ENCODE assay signal across 8 cellular contexts in the genomic region with DNA sequence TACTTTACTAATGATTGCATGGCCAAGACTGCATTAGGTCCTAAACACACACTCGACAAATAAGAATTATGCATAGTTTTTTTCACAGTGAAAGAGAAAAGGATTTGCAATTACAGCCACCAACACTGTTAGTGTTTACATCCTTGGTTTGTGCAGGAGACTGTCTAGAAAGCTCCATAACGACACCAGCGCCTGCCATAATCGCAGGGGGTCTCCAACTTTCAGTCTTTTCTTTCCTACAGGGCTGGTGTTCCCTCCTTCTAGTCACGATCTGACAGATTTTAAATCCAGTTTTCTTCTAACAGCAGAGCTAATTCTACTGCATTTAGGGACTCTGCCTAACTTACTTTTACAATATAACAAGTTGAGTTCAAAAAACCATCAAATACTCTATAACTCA. TPM values are rescaled to one million over a fixed set of nuclear protein-coding genes. Genes with fewer than 3 reads are reported as not detected.
DNase-seq lines count a peak whose midpoint lies in the region; ATAC-seq and TF ChIP-seq lines count a peak whose summit lies in the region.

No MANE protein-coding gene starts in this region.

- H3K9ac ChIP-seq in OCI-LY1 (ENCODE audit: low read length) (peak overlapping the region; percentile 49; the same call in 1 of the 2 replicates), fibroblast of lung (ENCODE audit: insufficient read depth, low read length) (no peak overlapping the region)

- peaks cover 9 to 19% of the 10 kb centered on the region in 2 donors for H3K36me3 Mint-ChIP-seq in CD4-positive, alpha-beta memory T cell

- ATAC-seq in GM19324 (IDR thresholded peaks at IDR 0.05; ENCODE audit: low FRiP score, unreplicated experiment): no peak

- DNase-seq in AG20443 (ENCODE audit: low spot score) (peak; percentile 10), fibroblast of lung (ENCODE audit: low read depth in 2 of 2) (peak in 1 of 2 donors; percentile 16), osteoblast (ENCODE audit: insufficient read length, low spot score, missing footprints) (no peak), cortex of kidney (lab: John Stamatoyannopoulos, UW) (no peak), activated T-cell treated with anti-CD3 and anti-CD28 coated beads for 4 hours (no peak)
- DNase-seq in CD4-positive, alpha-beta memory T cell: no peak

- H3K4me1 ChIP-seq in OCI-LY1 (ENCODE audit: insufficient read depth, low read length, severe bottlenecking) (peaks cover 40% of the 10 kb centered on the region), fibroblast of lung (ENCODE audit: control insufficient read depth, extremely low read depth, insufficient read depth, low read length) (peaks cover 18% of the 10 kb centered on the region), osteoblast (ENCODE audit: insufficient read depth, low read length) (peaks cover 43% of the 10 kb centered on the region)
- H3K4me1 ChIP-seq in CD4-positive, alpha-beta memory T cell (ENCODE audit: insufficient read depth, low read length): no peaks in the 10 kb centered on the region

- H3K27ac ChIP-seq in OCI-LY1 (ENCODE audit: low read depth, low read length, poor library complexity, severe bottlenecking) (peak overlapping the region; percentile 91), fibroblast of lung (ENCODE audit: insufficient read depth, low read length) (peak overlapping the region; percentile 63), osteoblast (ENCODE audit: low read depth, low read length) (peak overlapping the region; percentile 47)
- H3K27ac ChIP-seq in CD4-positive, alpha-beta memory T cell (ENCODE audit: low read depth, low read length): no peak overlapping the region

- H3K4me2 ChIP-seq in OCI-LY1 (ENCODE audit: low read length) (peak overlapping the region; percentile 76), fibroblast of lung (ENCODE audit: extremely low read depth, insufficient read depth, low read length) (peak overlapping the region; percentile 86), osteoblast (ENCODE audit: insufficient read depth, low read length) (peak overlapping the region; percentile 93)

- H4K20me1 ChIP-seq in OCI-LY1 (ENCODE audit: insufficient read depth, low read length) (no peaks in the 10 kb centered on the region), fibroblast of lung (ENCODE audit: control insufficient read depth, extremely low read depth, insufficient read depth, low read length) (no peaks in the 10 kb centered on the region), osteoblast (ENCODE audit: insufficient read depth, low read length) (no peaks in the 10 kb centered on the region)

- no peak overlapping the region for H3K27ac Mint-ChIP-seq in CD4-positive, alpha-beta memory T cell

- CTCF ChIA-PET in CD4-positive, alpha-beta memory T cell (lab: Charles Lee; ENCODE audit: partially characterized antibody): interaction anchor here (1.0 to 2.4 kb wide), 3 partner anchors 15 to 127 kb away, joined by 3 to 6 read pairs (median 3); no protein-coding TSS in a partner anchor

- peaks cover 15 to 31% (median 17%) of the 10 kb centered on the region in 4 donors for H3K4me1 Mint-ChIP-seq in CD4-positive, alpha-beta memory T cell

- no peaks in the 10 kb centered on the region for H3K9me3 Mint-ChIP-seq in CD4-positive, alpha-beta memory T cell

- H3K4me3 Mint-ChIP-seq in CD4-positive, alpha-beta memory T cell: no peak overlapping the region

- no peaks in the 10 kb centered on the region for H3K9me2 ChIP-seq in OCI-LY1 (ENCODE audit: low read depth, low read length)

- H3K79me2 ChIP-seq in OCI-LY1 (ENCODE audit: insufficient read depth, low read length) (peaks cover 3% of the 10 kb centered on the region; the same call in 1 of the 2 replicates), fibroblast of lung (ENCODE audit: control insufficient read depth, insufficient read depth, low read length) (peaks cover 8% of the 10 kb centered on the region), osteoblast (ENCODE audit: insufficient read depth, low read length) (peaks cover 27% of the 10 kb centered on the region)

- H2AFZ ChIP-seq in OCI-LY1 (ENCODE audit: low read length): no peak overlapping the region
- peak overlapping the region; percentile 30 for H2AFZ ChIP-seq in fibroblast of lung (ENCODE audit: low read length)
- peak overlapping the region; percentile 84 for H2AFZ ChIP-seq in osteoblast (ENCODE audit: low read length)

- intact Hi-C loops in CD4-positive, alpha-beta memory T cell (cut with micrococcal nuclease): no loop called here

- no peaks in the 10 kb centered on the region for H3K9me3 ChIP-seq in OCI-LY1 (ENCODE audit: low read length)
- H3K9me3 ChIP-seq in fibroblast of lung (ENCODE audit: control insufficient read depth, insufficient read depth, low read depth, low read length): no peaks in the 10 kb centered on the region
- H3K9me3 ChIP-seq in osteoblast (ENCODE audit: low read depth, low read length): no peaks in the 10 kb centered on the region
- H3K9me3 ChIP-seq in CD4-positive, alpha-beta memory T cell (ENCODE audit: control insufficient read depth in 1 of 2, low read length in 2 of 2): no peaks in the 10 kb centered on the region

- no peaks in the 10 kb centered on the region for H3K27me3 Mint-ChIP-seq in CD4-positive, alpha-beta memory T cell

- H3F3A ChIP-seq in OCI-LY1 (ENCODE audit: insufficient read depth, low read length): no peaks in the 10 kb centered on the region; the same call in 1 of the 2 replicates

- H3K36me3 ChIP-seq in OCI-LY1 (ENCODE audit: insufficient read depth, low read length) (peaks cover 6% of the 10 kb centered on the region; the same call in 1 of the 2 replicates), fibroblast of lung (ENCODE audit: control insufficient read depth, insufficient read depth, low read length) (no peaks in the 10 kb centered on the region), osteoblast (ENCODE audit: insufficient read depth, low read length) (no peaks in the 10 kb centered on the region)
- no peaks in the 10 kb centered on the region for H3K36me3 ChIP-seq in CD4-positive, alpha-beta memory T cell (ENCODE audit: insufficient read depth, low read length)

- H3K4me3 ChIP-seq in OCI-LY1 (ENCODE audit: low read depth, low read length, poor library complexity, severe bottlenecking) (peak overlapping the region; percentile 55), fibroblast of lung (replicated peaks in 1 of 4; ENCODE audit: control extremely low read depth in 1 of 4, insufficient read depth in 1 of 4, low read depth in 3 of 4, low read length in 4 of 4) (peak overlapping the region in 3 of 4 experiments; percentile 0 to 84 (median 55)), osteoblast (ENCODE audit: insufficient read depth, low read length) (peak overlapping the region; percentile 63)
- H3K4me3 ChIP-seq in CD4-positive, alpha-beta memory T cell (ENCODE audit: low read length in 2 of 2): no peak overlapping the region

- POLR2A ChIA-PET in CD4-positive, alpha-beta memory T cell (lab: Charles Lee; ENCODE audit: partially characterized antibody): no interaction called here

- H3K27me3 ChIP-seq in OCI-LY1 (ENCODE audit: insufficient read depth, low read length): no peaks in the 10 kb centered on the region
- no peaks in the 10 kb centered on the region for H3K27me3 ChIP-seq in fibroblast of lung (ENCODE audit: control insufficient read depth, insufficient read depth, low read length)
- no peaks in the 10 kb centered on the region for H3K27me3 ChIP-seq in osteoblast (ENCODE audit: insufficient read depth, low read length)
- no peaks in the 10 kb centered on the region for H3K27me3 ChIP-seq in CD4-positive, alpha-beta memory T cell (ENCODE audit: insufficient read depth, low read length)

- TF ChIP-seq CTCF in OCI-LY1 (IDR thresholded peaks at IDR 0.05; ENCODE audit: low read length) (no peak), fibroblast of lung (conservative IDR thresholded peaks at IDR 0.05 in 1 of 2, IDR thresholded peaks at IDR 0.05 in 1 of 2; ENCODE audit: low read depth in 1 of 2, low read length in 2 of 2) (no peak), osteoblast (IDR thresholded peaks at IDR 0.05; ENCODE audit: extremely low read depth, low read depth, low read length) (no peak)

RNA-seq across cellular contexts. Expression of a gene that starts 58.0 kb away (rescaled TPM):
- 42.1 and 62.6 TPM in 2 replicates for total RNA-seq in fibroblast of lung
- polyA plus RNA-seq in fibroblast of lung: 26.0 and 31.8 TPM in 2 replicates
- polyA plus RNA-seq in fibroblast of lung (2012): 14.1 and 14.6 TPM in 2 replicates
- 15.9 and 17.6 TPM in 2 replicates for polyA minus RNA-seq in fibroblast of lung (ENCODE audit: low replicate concordance)
- 52.1 and 61.0 TPM in 2 replicates for total RNA-seq in osteoblast
- 10 to 100 TPM; 62.1 to 63.0 TPM for total RNA-seq in CD4-positive, alpha-beta memory T cell
- 10 to 100 TPM in 1 of 2 donors, 1 to 10 TPM in 1; 9.0 to 20.0 TPM for polyA plus RNA-seq in CD4-positive, alpha-beta memory T cell

Comparison
In these comparisons a context has a peak if more than half of its experiments do, and no peak if none do; other contexts are left out.
1. H3K4me3 ChIP-seq: peak in OCI-LY1 (single experiment), fibroblast of lung (3 of 4) and osteoblast (single experiment); none in CD4-positive, alpha-beta memory T cell (0 of 2).
2. Peak in every context shown above with its lines, with median percentiles within 50 percentile points of each other: H3K4me2 ChIP-seq.